ENCODE assay signal across 10 cellular contexts in the genomic region with DNA sequence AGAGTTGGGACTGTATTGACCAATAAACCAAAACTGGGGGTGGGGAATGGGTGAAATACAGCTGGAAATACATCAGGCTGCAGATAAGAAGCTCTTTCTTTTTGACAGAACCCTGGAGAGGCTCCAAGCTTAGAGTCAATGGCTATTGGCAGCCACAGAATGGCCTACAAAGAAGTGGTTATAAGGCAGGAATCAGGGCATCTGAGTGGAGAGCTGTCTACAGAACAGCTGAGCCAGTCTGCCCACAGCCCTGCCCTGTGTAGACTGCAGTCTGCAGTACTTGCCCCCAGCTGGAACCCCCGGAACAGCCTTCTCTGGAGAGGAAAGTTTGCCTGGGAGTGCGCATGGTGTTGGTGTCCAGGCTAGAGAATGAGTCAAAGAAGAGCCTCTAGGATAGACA.
"Had no signal": no experiment of that assay in that cellular context is flagged by ENCODE, and none has a peak within 500 bp of the region (broad histone marks: within the 10 kb centered on the region; RNA-seq: fewer than 3 reads in every experiment).

No MANE protein-coding gene starts in this region.

- H3K4me3 Mint-ChIP-seq: activated CD4-positive, alpha-beta memory T cell treated with anti-CD3 and anti-CD28 coated beads for 36 hours had no signal

- H3K27ac ChIP-seq: cardiac muscle cell, colonic mucosa, pancreas, right atrium auricular region, tibial nerve had no signal

- H3K4me2 ChIP-seq: smooth muscle cell had no signal

- H3K36me3 ChIP-seq: cardiac muscle cell, colonic mucosa, pancreas, right atrium auricular region, tibial nerve had no signal

- H3K27ac Mint-ChIP-seq: activated CD4-positive, alpha-beta memory T cell treated with anti-CD3 and anti-CD28 coated beads for 36 hours had no signal

- H3K9me3 ChIP-seq: colonic mucosa, pancreas, right atrium auricular region, tibial nerve had no signal

- H3K36me3 Mint-ChIP-seq: activated CD4-positive, alpha-beta memory T cell treated with anti-CD3 and anti-CD28 coated beads for 36 hours had no signal

- H3K4me3 ChIP-seq: cardiac muscle cell, colonic mucosa, pancreas, right atrium auricular region, smooth muscle cell, tibial nerve had no signal

- H3K27me3 Mint-ChIP-seq: activated CD4-positive, alpha-beta memory T cell treated with anti-CD3 and anti-CD28 coated beads for 36 hours had no signal

- FAIRE-seq: pancreas had no signal

- H3K27me3 ChIP-seq: cardiac muscle cell, colonic mucosa, pancreas, right atrium auricular region, tibial nerve had no signal

- H3K4me1 ChIP-seq: colonic mucosa, pancreas, right atrium auricular region had no signal

- DNase-seq: activated CD4-positive, alpha-beta memory T cell treated with anti-CD3 and anti-CD28 coated beads for 36 hours; activated CD8-positive, alpha-beta memory T cell treated with anti-CD3 and anti-CD28 coated beads, Interleukin-2, amount 50 U/mL, for 4 hours; colonic mucosa; effector CD8-positive, alpha-beta T cell; pancreas; T1000 had no signal

- H3K9me3 Mint-ChIP-seq: activated CD4-positive, alpha-beta memory T cell treated with anti-CD3 and anti-CD28 coated beads for 36 hours had no signal
